19 cellular contexts compared by ENCODE assay signal in the genomic region with DNA sequence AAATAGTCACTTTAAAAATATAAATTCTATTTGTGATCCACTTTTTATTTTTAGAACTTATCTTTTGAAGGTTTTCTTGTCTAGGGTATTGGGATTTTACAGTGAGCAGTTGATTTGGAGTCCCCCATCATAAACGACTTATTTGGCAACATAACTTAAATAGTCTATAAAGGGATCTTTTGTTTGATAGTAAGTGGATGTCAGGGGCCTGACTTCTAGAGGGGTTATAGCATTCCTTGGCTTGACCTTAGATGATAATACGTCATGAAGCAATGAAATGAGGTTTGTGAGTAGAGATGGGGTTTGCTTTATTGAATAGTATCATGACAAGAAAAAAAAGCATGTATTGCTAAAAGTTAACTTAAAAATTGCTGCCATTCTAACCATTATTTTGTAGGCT.
"Had no signal": no experiment of that assay in that cellular context is flagged by ENCODE, and none has a peak within 500 bp of the region (broad histone marks: within the 10 kb centered on the region; RNA-seq: fewer than 3 reads in every experiment).

No MANE protein-coding gene starts in this region.

- H3K4me1 Mint-ChIP-seq: endodermal cell had no signal

- H3K27ac Mint-ChIP-seq: dendritic cell treated with granulocyte-macrophage colony-stimulating factor and Interleukin-4, amounts not matched to agents 40 ng/mL and 50 ng/mL, for 4 days; effector memory CD8-positive, alpha-beta T cell; endodermal cell had no signal

- H3K9me3 Mint-ChIP-seq: dendritic cell treated with granulocyte-macrophage colony-stimulating factor and Interleukin-4, amounts not matched to agents 40 ng/mL and 50 ng/mL, for 4 days; effector memory CD8-positive, alpha-beta T cell; endodermal cell had no signal

- ATAC-seq: effector memory CD8-positive, alpha-beta T cell; esophagus mucosa; gastroesophageal sphincter; heart right ventricle; left cardiac atrium; left lung; left ventricle myocardium superior; lower lobe of right lung had no signal

- DNase-seq: colonic mucosa; cortex of kidney; effector CD8-positive, alpha-beta T cell; effector memory CD8-positive, alpha-beta T cell; endodermal cell; erythroblast; esophagus squamous epithelium; foreskin fibroblast; heart right ventricle; hippocampal formation; left cardiac atrium; left lung; left ventricle myocardium superior; lower lobe of right lung; mesenchymal stem cell; midbrain had no signal

- H3K4me3 Mint-ChIP-seq: dendritic cell treated with granulocyte-macrophage colony-stimulating factor and Interleukin-4, amounts not matched to agents 40 ng/mL and 50 ng/mL, for 4 days; effector memory CD8-positive, alpha-beta T cell; endodermal cell had no signal
